ENCODE assay signal across 8 cellular contexts in the genomic region with DNA sequence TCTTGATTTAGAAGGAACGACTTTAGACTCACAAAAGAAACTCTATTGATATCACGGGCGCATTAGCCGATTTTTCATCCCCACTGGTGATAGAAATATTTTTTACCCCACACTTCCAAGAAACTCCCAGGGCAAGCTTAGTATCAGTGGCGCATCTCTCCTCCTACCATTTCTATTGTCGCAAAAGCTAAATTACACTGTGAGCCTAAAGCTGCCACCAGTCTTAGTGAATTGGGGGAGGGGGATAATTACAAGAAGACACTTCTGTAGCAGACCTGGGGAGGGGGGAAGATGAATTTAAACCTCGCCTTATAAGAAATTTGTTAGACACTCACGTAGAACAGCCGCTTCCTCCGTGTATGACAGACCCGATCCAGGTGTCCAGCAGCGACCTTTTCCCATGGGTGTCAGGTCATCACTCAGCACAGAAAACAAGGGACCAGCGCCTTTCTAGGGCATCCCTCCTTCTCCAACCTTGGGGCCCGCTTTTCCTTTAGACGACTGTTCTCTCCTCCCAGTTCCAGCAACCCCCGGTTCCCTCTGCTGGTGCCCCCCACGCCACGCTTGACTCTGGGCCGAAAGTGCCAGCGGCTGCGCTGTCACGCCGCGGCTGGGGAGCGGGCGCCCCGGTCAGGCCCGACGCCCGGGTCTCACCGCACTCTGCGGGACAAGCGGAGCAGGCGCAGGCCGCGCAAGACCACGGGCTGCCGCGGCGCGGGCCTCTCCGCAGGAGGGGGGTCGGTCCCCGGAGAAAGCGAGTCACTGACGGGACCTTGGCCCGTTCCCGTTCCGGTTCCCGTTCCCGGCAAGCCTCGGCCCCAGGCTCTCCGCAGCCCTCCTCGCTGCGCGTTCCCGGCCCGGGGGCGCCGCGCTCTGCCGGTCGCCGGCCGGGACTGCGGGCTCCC. TPM values are rescaled to one million over a fixed set of nuclear protein-coding genes. Genes with fewer than 3 reads are reported as not detected.
DNase-seq lines count a peak whose midpoint lies in the region; ATAC-seq and TF ChIP-seq lines count a peak whose summit lies in the region.

No MANE protein-coding gene starts in this region.

- 5 to 16% (median 8%) methylated on average over 20 to 66 of the region's 66 CpGs for WGBS in adrenal gland, 4 donors

- peak overlapping the region; percentile 94 for H3K4me2 ChIP-seq in skeletal muscle satellite cell (ENCODE audit: low read length)

- DNase-seq in NCI-H1436 (lab: John Stamatoyannopoulos, UW) (peak; percentile 46), NCI-H1436 treated with DMSO at 0.1 percent for 48 hours (lab: John Stamatoyannopoulos, UW) (no peak), adrenal gland (peak in 6 of 7 donors; percentile 47 to 66 (median 56))

- H3K27ac ChIP-seq in HUES6 (ENCODE audit: low read depth, low read length) (no peak overlapping the region), adrenal gland (peak overlapping the region in 4 of 5 donors; percentile 32 to 93 (median 78))

- H3K27me3 ChIP-seq in HUES6 (ENCODE audit: control insufficient read depth, insufficient read depth, low read length) (peaks cover 40% of the 10 kb centered on the region), adrenal gland (no peaks in the 10 kb centered on the region), iPS-15b (ENCODE audit: control insufficient read depth, insufficient read depth, low read length) (peaks cover 41% of the 10 kb centered on the region), skeletal muscle satellite cell (ENCODE audit: control insufficient read depth, insufficient read depth, low read length) (no peaks in the 10 kb centered on the region)

- peaks cover 32% of the 10 kb centered on the region for H3K4me1 ChIP-seq in HUES6 (ENCODE audit: control insufficient read depth, insufficient read depth, low read length)
- H3K4me1 ChIP-seq in adrenal gland (replicated peaks in 1 of 2), result peaks cover 21 to 73% of the 10 kb centered on the region in 2 donors
- peaks cover 12% of the 10 kb centered on the region for H3K4me1 ChIP-seq in iPS-15b (ENCODE audit: control insufficient read depth, insufficient read depth, low read length)
- H3K4me1 ChIP-seq in skeletal muscle satellite cell (ENCODE audit: control insufficient read depth, insufficient read depth, low read length), result peaks cover 47% of the 10 kb centered on the region

- peak overlapping the region; percentile 37 for H3K9ac ChIP-seq in HUES6 (ENCODE audit: low read length)
- no peak overlapping the region for H3K9ac ChIP-seq in iPS-15b (ENCODE audit: low read depth, low read length)
- H3K9ac ChIP-seq in skeletal muscle satellite cell (ENCODE audit: low read depth, low read length), result peak overlapping the region; percentile 86

- H3K4me3 ChIP-seq in HUES6 (ENCODE audit: low read depth, low read length) (peak overlapping the region; percentile 61), adrenal gland (peak overlapping the region; percentile 12 to 86 (median 56)), iPS-15b (ENCODE audit: low read depth, low read length) (peak overlapping the region; percentile 61), skeletal muscle satellite cell (ENCODE audit: low read length) (peak overlapping the region; percentile 85)

- no peak for TF ChIP-seq POLR2A in adrenal gland (IDR thresholded peaks at IDR 0.05)

- ATAC-seq in GM18498 (IDR thresholded peaks at IDR 0.05; ENCODE audit: unreplicated experiment) (no peak), GM19452 (IDR thresholded peaks at IDR 0.05; ENCODE audit: unreplicated experiment) (no peak)

- intact Hi-C loops in adrenal gland (cut with DNase I), result no loop called here

- no peaks in the 10 kb centered on the region for H3K36me3 ChIP-seq in HUES6 (ENCODE audit: control insufficient read depth, insufficient read depth, low read length)
- no peaks in the 10 kb centered on the region for H3K36me3 ChIP-seq in adrenal gland (replicated peaks in 1 of 2)
- no peaks in the 10 kb centered on the region for H3K36me3 ChIP-seq in iPS-15b (ENCODE audit: control insufficient read depth, insufficient read depth, low read length)
- peaks cover 8% of the 10 kb centered on the region for H3K36me3 ChIP-seq in skeletal muscle satellite cell (ENCODE audit: insufficient read depth, low read length)

- no peaks in the 10 kb centered on the region for H3K9me3 ChIP-seq in HUES6 (ENCODE audit: control insufficient read depth, insufficient read depth, low read depth, low read length)
- no peaks in the 10 kb centered on the region for H3K9me3 ChIP-seq in adrenal gland (replicated peaks in 1 of 3)
- H3K9me3 ChIP-seq in iPS-15b (ENCODE audit: control insufficient read depth, insufficient read depth, low read length), result no peaks in the 10 kb centered on the region
- no peaks in the 10 kb centered on the region for H3K9me3 ChIP-seq in skeletal muscle satellite cell (replicated peaks; ENCODE audit: low read length)

- TF ChIP-seq CTCF in adrenal gland (IDR thresholded peaks at IDR 0.05), result peak in 1 of 6 experiments; percentile 37

RNA-seq across cellular contexts. Expression of a gene that starts 0.8 kb away (rescaled TPM):
- 100 to 1,000 TPM; 100 to 164 (median 131) TPM for total RNA-seq in adrenal gland
- polyA plus RNA-seq in adrenal gland, result 100 to 1,000 TPM in 1 of 3 donors, 10 to 100 TPM in 2; 61.5 to 104 (median 84.2) TPM
- total RNA-seq in skeletal muscle satellite cell (2012; rRNA removed), result 112 and 127 TPM in 2 replicates

RNA-seq across cellular contexts. Expression of a gene that starts 42.3 kb away (rescaled TPM):
- total RNA-seq in adrenal gland, result 10 to 100 TPM in 1 of 8 donors, 1 to 10 TPM in 7; 3.6 to 12.7 (median 4.9) TPM
- polyA plus RNA-seq in adrenal gland, result 1 to 10 TPM in 2 of 3 donors, under 1 TPM in 1; 0.84 to 1.8 (median 1.6) TPM
- 8.3 and 8.9 TPM in 2 replicates for total RNA-seq in skeletal muscle satellite cell (2012; rRNA removed)
